1 cellular context compared by ENCODE assay signal in the genomic region with DNA sequence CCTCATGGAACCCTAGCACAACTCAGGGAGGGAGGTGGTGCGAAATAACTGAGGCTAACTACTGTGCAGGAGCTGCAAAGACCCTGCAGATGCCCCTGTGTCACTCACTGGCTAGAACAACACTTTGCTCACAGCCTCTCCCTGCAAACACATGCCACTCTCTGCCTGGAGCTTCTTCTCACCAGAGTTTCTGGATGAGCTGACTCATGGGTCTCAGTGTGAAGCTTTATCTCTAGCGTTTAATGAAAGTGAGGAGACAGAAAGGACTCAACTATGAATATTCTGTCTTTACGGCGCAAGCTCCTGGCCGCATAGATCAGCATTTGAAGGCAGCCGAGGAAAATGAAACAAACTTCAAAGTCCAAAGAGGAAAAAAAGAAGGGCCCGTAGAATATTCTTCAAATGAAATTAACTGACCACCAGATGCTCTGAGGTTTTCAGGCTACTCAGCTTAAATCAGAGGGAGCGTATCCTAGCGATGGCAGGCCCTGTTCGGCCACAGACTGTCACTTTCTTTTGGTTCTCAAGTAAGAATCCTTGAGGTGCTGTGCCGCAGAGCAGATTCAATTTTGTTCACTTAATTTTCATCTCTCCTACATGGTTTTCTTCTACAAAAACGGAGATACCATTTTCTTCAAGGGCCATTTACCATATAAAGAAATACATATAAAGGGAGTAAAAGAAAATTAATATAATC.
TF ChIP-seq lines count a peak whose summit lies in the region.

No MANE protein-coding gene starts in this region.

TF ChIP-seq in GM23338, 12 proteins besides CTCF, POLR2A, EP300 and RAD21 (continued from another document):
- TF ChIP-seq, protein P1, sequence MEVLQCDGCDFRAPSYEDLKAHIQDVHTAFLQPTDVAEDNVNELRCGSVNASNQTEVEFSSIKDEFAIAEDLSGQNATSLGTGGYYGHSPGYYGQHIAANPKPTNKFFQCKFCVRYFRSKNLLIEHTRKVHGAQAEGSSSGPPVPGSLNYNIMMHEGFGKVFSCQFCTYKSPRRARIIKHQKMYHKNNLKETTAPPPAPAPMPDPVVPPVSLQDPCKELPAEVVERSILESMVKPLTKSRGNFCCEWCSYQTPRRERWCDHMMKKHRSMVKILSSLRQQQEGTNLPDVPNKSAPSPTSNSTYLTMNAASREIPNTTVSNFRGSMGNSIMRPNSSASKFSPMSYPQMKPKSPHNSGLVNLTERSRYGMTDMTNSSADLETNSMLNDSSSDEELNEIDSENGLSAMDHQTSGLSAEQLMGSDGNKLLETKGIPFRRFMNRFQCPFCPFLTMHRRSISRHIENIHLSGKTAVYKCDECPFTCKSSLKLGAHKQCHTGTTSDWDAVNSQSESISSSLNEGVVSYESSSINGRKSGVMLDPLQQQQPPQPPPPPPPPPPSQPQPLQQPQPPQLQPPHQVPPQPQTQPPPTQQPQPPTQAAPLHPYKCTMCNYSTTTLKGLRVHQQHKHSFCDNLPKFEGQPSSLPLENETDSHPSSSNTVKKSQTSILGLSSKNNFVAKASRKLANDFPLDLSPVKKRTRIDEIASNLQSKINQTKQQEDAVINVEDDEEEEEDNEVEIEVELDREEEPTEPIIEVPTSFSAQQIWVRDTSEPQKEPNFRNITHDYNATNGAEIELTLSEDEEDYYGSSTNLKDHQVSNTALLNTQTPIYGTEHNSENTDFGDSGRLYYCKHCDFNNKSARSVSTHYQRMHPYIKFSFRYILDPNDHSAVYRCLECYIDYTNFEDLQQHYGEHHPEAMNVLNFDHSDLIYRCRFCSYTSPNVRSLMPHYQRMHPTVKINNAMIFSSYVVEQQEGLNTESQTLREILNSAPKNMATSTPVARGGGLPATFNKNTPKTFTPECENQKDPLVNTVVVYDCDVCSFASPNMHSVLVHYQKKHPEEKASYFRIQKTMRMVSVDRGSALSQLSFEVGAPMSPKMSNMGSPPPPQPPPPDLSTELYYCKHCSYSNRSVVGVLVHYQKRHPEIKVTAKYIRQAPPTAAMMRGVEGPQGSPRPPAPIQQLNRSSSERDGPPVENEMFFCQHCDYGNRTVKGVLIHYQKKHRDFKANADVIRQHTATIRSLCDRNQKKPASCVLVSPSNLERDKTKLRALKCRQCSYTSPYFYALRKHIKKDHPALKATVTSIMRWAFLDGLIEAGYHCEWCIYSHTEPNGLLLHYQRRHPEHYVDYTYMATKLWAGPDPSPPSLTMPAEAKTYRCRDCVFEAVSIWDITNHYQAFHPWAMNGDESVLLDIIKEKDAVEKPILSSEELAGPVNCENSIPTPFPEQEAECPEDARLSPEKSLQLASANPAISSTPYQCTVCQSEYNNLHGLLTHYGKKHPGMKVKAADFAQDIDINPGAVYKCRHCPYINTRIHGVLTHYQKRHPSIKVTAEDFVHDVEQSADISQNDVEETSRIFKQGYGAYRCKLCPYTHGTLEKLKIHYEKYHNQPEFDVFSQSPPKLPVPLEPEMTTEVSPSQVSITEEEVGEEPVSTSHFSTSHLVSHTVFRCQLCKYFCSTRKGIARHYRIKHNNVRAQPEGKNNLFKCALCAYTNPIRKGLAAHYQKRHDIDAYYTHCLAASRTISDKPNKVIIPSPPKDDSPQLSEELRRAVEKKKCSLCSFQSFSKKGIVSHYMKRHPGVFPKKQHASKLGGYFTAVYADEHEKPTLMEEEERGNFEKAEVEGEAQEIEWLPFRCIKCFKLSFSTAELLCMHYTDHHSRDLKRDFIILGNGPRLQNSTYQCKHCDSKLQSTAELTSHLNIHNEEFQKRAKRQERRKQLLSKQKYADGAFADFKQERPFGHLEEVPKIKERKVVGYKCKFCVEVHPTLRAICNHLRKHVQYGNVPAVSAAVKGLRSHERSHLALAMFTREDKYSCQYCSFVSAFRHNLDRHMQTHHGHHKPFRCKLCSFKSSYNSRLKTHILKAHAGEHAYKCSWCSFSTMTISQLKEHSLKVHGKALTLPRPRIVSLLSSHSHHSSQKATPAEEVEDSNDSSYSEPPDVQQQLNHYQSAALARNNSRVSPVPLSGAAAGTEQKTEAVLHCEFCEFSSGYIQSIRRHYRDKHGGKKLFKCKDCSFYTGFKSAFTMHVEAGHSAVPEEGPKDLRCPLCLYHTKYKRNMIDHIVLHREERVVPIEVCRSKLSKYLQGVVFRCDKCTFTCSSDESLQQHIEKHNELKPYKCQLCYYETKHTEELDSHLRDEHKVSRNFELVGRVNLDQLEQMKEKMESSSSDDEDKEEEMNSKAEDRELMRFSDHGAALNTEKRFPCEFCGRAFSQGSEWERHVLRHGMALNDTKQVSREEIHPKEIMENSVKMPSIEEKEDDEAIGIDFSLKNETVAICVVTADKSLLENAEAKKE (CRISPR knock-in tag; IDR thresholded peaks at IDR 0.05), result no peak
- no peak for TF ChIP-seq STAT1 (IDR thresholded peaks at IDR 0.05; ENCODE audit: unreplicated experiment)
- TF ChIP-seq ZNF331 (CRISPR knock-in tag; IDR thresholded peaks at IDR 0.05; ENCODE audit: low read depth), result no peak
- no peak for TF ChIP-seq POLR2AphosphoS5 (IDR thresholded peaks at IDR 0.05; ENCODE audit: low read depth)
- no peak for TF ChIP-seq ZNF114 (CRISPR knock-in tag; IDR thresholded peaks at IDR 0.05)
- TF ChIP-seq EZH2 (IDR thresholded peaks at IDR 0.05; ENCODE audit: low read depth, unreplicated experiment), result no peak
- TF ChIP-seq EZH2phosphoT487 (IDR thresholded peaks at IDR 0.05; ENCODE audit: unreplicated experiment), result no peak
- TF ChIP-seq, protein P2, sequence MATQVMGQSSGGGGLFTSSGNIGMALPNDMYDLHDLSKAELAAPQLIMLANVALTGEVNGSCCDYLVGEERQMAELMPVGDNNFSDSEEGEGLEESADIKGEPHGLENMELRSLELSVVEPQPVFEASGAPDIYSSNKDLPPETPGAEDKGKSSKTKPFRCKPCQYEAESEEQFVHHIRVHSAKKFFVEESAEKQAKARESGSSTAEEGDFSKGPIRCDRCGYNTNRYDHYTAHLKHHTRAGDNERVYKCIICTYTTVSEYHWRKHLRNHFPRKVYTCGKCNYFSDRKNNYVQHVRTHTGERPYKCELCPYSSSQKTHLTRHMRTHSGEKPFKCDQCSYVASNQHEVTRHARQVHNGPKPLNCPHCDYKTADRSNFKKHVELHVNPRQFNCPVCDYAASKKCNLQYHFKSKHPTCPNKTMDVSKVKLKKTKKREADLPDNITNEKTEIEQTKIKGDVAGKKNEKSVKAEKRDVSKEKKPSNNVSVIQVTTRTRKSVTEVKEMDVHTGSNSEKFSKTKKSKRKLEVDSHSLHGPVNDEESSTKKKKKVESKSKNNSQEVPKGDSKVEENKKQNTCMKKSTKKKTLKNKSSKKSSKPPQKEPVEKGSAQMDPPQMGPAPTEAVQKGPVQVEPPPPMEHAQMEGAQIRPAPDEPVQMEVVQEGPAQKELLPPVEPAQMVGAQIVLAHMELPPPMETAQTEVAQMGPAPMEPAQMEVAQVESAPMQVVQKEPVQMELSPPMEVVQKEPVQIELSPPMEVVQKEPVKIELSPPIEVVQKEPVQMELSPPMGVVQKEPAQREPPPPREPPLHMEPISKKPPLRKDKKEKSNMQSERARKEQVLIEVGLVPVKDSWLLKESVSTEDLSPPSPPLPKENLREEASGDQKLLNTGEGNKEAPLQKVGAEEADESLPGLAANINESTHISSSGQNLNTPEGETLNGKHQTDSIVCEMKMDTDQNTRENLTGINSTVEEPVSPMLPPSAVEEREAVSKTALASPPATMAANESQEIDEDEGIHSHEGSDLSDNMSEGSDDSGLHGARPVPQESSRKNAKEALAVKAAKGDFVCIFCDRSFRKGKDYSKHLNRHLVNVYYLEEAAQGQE (IDR thresholded peaks at IDR 0.05; ENCODE audit: unreplicated experiment), result no peak
